ENCODE assay signal across 22 cellular contexts in the genomic region with DNA sequence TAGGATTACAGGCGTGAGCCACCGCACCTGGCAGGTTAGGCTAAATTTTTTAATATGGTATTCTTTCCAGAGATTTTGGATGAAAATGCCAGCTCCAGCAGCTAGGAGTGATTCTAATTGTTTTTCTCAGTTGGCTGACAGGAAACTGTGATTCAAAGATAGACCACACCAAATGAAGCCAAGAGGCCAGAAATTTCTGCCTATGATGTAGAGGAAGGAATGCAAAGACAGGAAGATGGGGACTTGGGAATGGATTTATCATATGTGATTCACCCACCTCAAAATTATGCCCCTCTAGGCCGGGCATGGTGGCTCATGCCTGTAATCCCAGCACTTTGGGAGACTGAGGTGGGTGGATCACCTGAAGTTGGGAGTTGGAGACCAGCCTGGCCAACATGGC. TPM values are rescaled to one million over a fixed set of nuclear protein-coding genes. Genes with fewer than 3 reads are reported as not detected.
DNase-seq lines count a peak whose midpoint lies in the region; ATAC-seq and TF ChIP-seq lines count a peak whose summit lies in the region.
"Had no signal": no experiment of that assay in that cellular context is flagged by ENCODE, and none has a peak within 500 bp of the region (broad histone marks: within the 10 kb centered on the region; RNA-seq: fewer than 3 reads in every experiment).

No MANE protein-coding gene starts in this region.

- H3K36me3 Mint-ChIP-seq in HFFc6 (ENCODE audit: low read depth), result no peaks in the 10 kb centered on the region

- H3K36me3 ChIP-seq in brain microvascular endothelial cell (replicated peaks), result no peaks in the 10 kb centered on the region
- H3K36me3 ChIP-seq: BLaER1 treated with 17β-estradiol and CSF1 and Interleukin-3, amounts not matched to agents 10 nM and 100 nM; cardiac muscle cell; heart left ventricle; Peyer's patch; stomach had no signal

- H3K4me3 Mint-ChIP-seq in HFFc6, result no peak overlapping the region
- H3K4me3 Mint-ChIP-seq: T-helper 1 cell treated with Interleukin-12 subunit alpha and Interleukin-12 subunit beta and Interleukin-4 antibody, amounts not matched to agents 30 μg/mL and 1 μg/mL, for 36 hours had no signal

- H3K27ac ChIP-seq in brain microvascular endothelial cell, result peak overlapping the region; percentile 67
- H3K27ac ChIP-seq: BLaER1 treated with 17β-estradiol and CSF1 and Interleukin-3, amounts not matched to agents 10 nM and 100 nM; cardiac muscle cell; Peyer's patch; stomach had no signal

- TF ChIP-seq CTCF in HFFc6 (IDR thresholded peaks at IDR 0.05) (no peak), brain microvascular endothelial cell (IDR thresholded peaks at IDR 0.05; ENCODE audit: low read depth, low read length, missing control alignments) (no peak), GM20000 (IDR thresholded peaks at IDR 0.05; ENCODE audit: extremely low read depth, missing control alignments) (no peak)

- H3K27ac Mint-ChIP-seq in HFFc6, result peak overlapping the region; percentile 15
- H3K27ac Mint-ChIP-seq: progenitor cell of endocrine pancreas; T-helper 1 cell treated with Interleukin-12 subunit alpha and Interleukin-12 subunit beta and Interleukin-4 antibody, amounts not matched to agents 30 μg/mL and 1 μg/mL, for 36 hours had no signal

- no peaks in the 10 kb centered on the region for H3K27me3 ChIP-seq in brain microvascular endothelial cell (replicated peaks)
- H3K27me3 ChIP-seq: BLaER1 treated with 17β-estradiol and CSF1 and Interleukin-3, amounts not matched to agents 10 nM and 100 nM; cardiac muscle cell; heart left ventricle; Peyer's patch; stomach had no signal

- in situ Hi-C loops in brain microvascular endothelial cell (cut with HindIII; ENCODE audit: low pct_ligation_motif_present, low sequenced_read_pairs), result no loop called here

- H3K9me3 Mint-ChIP-seq in HFFc6, result no peaks in the 10 kb centered on the region
- H3K9me3 Mint-ChIP-seq: T-helper 1 cell treated with Interleukin-12 subunit alpha and Interleukin-12 subunit beta and Interleukin-4 antibody, amounts not matched to agents 30 μg/mL and 1 μg/mL, for 36 hours had no signal

- no peaks in the 10 kb centered on the region; the same call in 1 of the 2 replicates for H3K27me3 Mint-ChIP-seq in HFFc6 (ENCODE audit: insufficient read depth)

- no peak overlapping the region for H3K4me3 ChIP-seq in brain microvascular endothelial cell (ENCODE audit: low read depth, low read length)
- H3K4me3 ChIP-seq: BLaER1 treated with 17β-estradiol and CSF1 and Interleukin-3, amounts not matched to agents 10 nM and 100 nM; cardiac muscle cell; heart left ventricle; Peyer's patch; stomach had no signal

- DNase-seq in AG08395 (ENCODE audit: low spot score) (peak; percentile 52), HFFc6 (peak; percentile 32), brain microvascular endothelial cell (no peak), glomerular visceral epithelial cell (ENCODE audit: extremely low spot score) (peak; percentile 66), GM20000 (ENCODE audit: low spot score) (no peak), Right ventricle myocardium inferior (ENCODE audit: missing footprints) (no peak)
- DNase-seq: activated gamma-delta T cell treated with Interleukin-2 at 50 U/mL for 16 hours, cortex of kidney, DMS79 treated with DMSO at 0.1 percent for 48 hours, heart left ventricle, KG1, left cardiac atrium, NCI-H1694, NCI-H526, Peyer's patch, stomach had no signal

- H3K4me1 Mint-ChIP-seq in HFFc6 (ENCODE audit: low read depth), result peaks cover 61% of the 10 kb centered on the region

- intact Hi-C loops in Right ventricle myocardium inferior (cut with DNase I), result no loop called here

- no peak for ATAC-seq in GM19395 (IDR thresholded peaks at IDR 0.05; ENCODE audit: unreplicated experiment)
- no peak for ATAC-seq in HG03571 (IDR thresholded peaks at IDR 0.05; ENCODE audit: unreplicated experiment)
- ATAC-seq in Right ventricle myocardium inferior, result no peak
- ATAC-seq: heart left ventricle, left cardiac atrium had no signal

RNA-seq across cellular contexts. Expression of a gene that starts 53.3 kb away (rescaled TPM):
- 10 to 100 TPM; 45.5 to 82.3 (median 70.4) TPM for total RNA-seq in HFFc6 (2021; fragmentation: NEBNext Ultra II Directional; extraction: Animal tissue kit (Norgen Biotek cat#: 25700))
- 12.8 TPM for total RNA-seq in Right ventricle myocardium inferior

Comparison
In these comparisons a context has a peak if more than half of its experiments do, and no peak if none do; other contexts are left out.
1. DNase-seq: peak in AG08395 (single experiment), HFFc6 (single experiment) and glomerular visceral epithelial cell (single experiment); none in brain microvascular endothelial cell (single experiment), GM20000 (single experiment) and Right ventricle myocardium inferior (single experiment).